In genomic region chr4:75820676-75821075, GRCh38 we compare ENCODE assay signal across 27 cellular contexts.
"Had no signal": no experiment of that assay in that cellular context is flagged by ENCODE, and none has a peak within 500 bp of the region (broad histone marks: within the 10 kb centered on the region; RNA-seq: fewer than 3 reads in every experiment).

No MANE protein-coding gene starts in this region.

- H3K27me3 ChIP-seq: esophagus muscularis mucosa, foreskin keratinocyte, gastroesophageal sphincter, heart left ventricle, hepatocyte, neural progenitor cell, spleen, testis, tibial artery had no signal

- ATAC-seq: foreskin keratinocyte; gastroesophageal sphincter; heart left ventricle; left lobe of liver; mucosa of descending colon; natural killer cell treated with Interleukin-12 subunit alpha and Interleukin-12 subunit beta and Interleukin-15 and Interleukin-18, amount 100 ng/mL, for 72 hours; psoas muscle; right cardiac atrium had no signal

- H3K4me3 Mint-ChIP-seq: mesothelial cell of epicardium; naive B cell; natural killer cell treated with Interleukin-12 subunit alpha and Interleukin-12 subunit beta and Interleukin-15 and Interleukin-18, amount 100 ng/mL, for 72 hours; neural progenitor cell; type B pancreatic cell had no signal

- H3K4me2 ChIP-seq: hepatocyte, neural progenitor cell had no signal

- H3K9me3 ChIP-seq: esophagus muscularis mucosa, gastroesophageal sphincter, heart left ventricle, mucosa of descending colon, psoas muscle, spleen, testis, tibial artery had no signal

- H3K36me3 Mint-ChIP-seq: naive B cell; natural killer cell treated with Interleukin-12 subunit alpha and Interleukin-12 subunit beta and Interleukin-15 and Interleukin-18, amount 100 ng/mL, for 72 hours had no signal

- H3K79me2 ChIP-seq: hepatocyte had no signal

- H3K27ac Mint-ChIP-seq: mesothelial cell of epicardium; naive B cell; natural killer cell treated with Interleukin-12 subunit alpha and Interleukin-12 subunit beta and Interleukin-15 and Interleukin-18, amount 100 ng/mL, for 72 hours; neural progenitor cell; type B pancreatic cell had no signal

- DNase-seq: dermis blood vessel endothelial cell; effector memory CD4-positive, alpha-beta T cell; foreskin keratinocyte; heart left ventricle; kidney; mesenchymal stem cell; mucosa of descending colon; naive B cell; posterior cingulate gyrus; psoas muscle; right cardiac atrium; spleen; stimulated activated CD4-positive, alpha-beta T cell treated with anti-CD3 and anti-CD28 coated beads, Interleukin-2, amount 100 ng/mL, for 48 hours; stimulated activated naive CD4-positive, alpha-beta T cell; substantia nigra; testis; tibial artery had no signal

- H3K27ac ChIP-seq: coronary artery, esophagus muscularis mucosa, foreskin keratinocyte, gastroesophageal sphincter, heart left ventricle, hepatocyte, neural progenitor cell, psoas muscle, skin epidermis, spleen, testis, tibial artery had no signal

- H3K4me1 Mint-ChIP-seq: mesothelial cell of epicardium, naive B cell, neural progenitor cell had no signal

- H3K4me3 ChIP-seq: coronary artery, esophagus muscularis mucosa, gastroesophageal sphincter, heart left ventricle, hepatocyte, mucosa of descending colon, neural progenitor cell, psoas muscle, skin epidermis, spleen, testis, tibial artery had no signal

- H3K9me3 Mint-ChIP-seq: mesothelial cell of epicardium; naive B cell; natural killer cell treated with Interleukin-12 subunit alpha and Interleukin-12 subunit beta and Interleukin-15 and Interleukin-18, amount 100 ng/mL, for 72 hours; neural progenitor cell; type B pancreatic cell had no signal

- H3K9ac ChIP-seq: neural progenitor cell had no signal

- H3K27me3 Mint-ChIP-seq: naive B cell; natural killer cell treated with Interleukin-12 subunit alpha and Interleukin-12 subunit beta and Interleukin-15 and Interleukin-18, amount 100 ng/mL, for 72 hours; type B pancreatic cell had no signal

- H3K4me1 ChIP-seq: esophagus muscularis mucosa, foreskin keratinocyte, gastroesophageal sphincter, heart left ventricle, neural progenitor cell, spleen, testis, tibial artery had no signal

- H2AFZ ChIP-seq: hepatocyte, neural progenitor cell had no signal

- H3K36me3 ChIP-seq: neural progenitor cell had no signal
